41 cellular contexts compared by ENCODE assay signal in genomic region chr4:80631861-80632260, GRCh38.
"Had no signal": no experiment of that assay in that cellular context is flagged by ENCODE, and none has a peak within 500 bp of the region (broad histone marks: within the 10 kb centered on the region; RNA-seq: fewer than 3 reads in every experiment).

No MANE protein-coding gene starts in this region.

- H3K4me3 ChIP-seq: adrenal gland, ascending aorta, body of pancreas, breast epithelium, cardiac muscle cell had no signal

- H3K36me3 ChIP-seq: adrenal gland, ascending aorta, brain microvascular endothelial cell, breast epithelium, cardiac muscle cell had no signal

- H3K4me3 Mint-ChIP-seq: activated naive CD4-positive, alpha-beta T cell treated with anti-CD3 and anti-CD28 coated beads for 36 hours; activated naive CD4-positive, alpha-beta T cell treated with anti-CD3 and anti-CD28 coated beads, Interleukin-2, amount 10 ng/mL, durations not matched to agents 7 days and 5 days; activated naive CD4-positive, alpha-beta T cell treated with anti-CD3 and anti-CD28 coated beads, Interleukin-2, amount 50 U/mL, for 24 hours; activated naive CD8-positive, alpha-beta T cell; activated naive CD8-positive, alpha-beta T cell treated with anti-CD3 and anti-CD28 coated beads for 36 hours; activated naive CD8-positive, alpha-beta T cell treated with anti-CD3 and anti-CD28 coated beads, Interleukin-2, amount 10 ng/mL, durations not matched to agents 7 days and 5 days; activated naive CD8-positive, alpha-beta T cell treated with anti-CD3 and anti-CD28 coated beads, Interleukin-2, amount 50 U/mL, for 24 hours; activated T-cell treated with anti-CD3 and anti-CD28 coated beads, Interleukin-2, amount 50 U/mL, for 24 hours; activated T-cell treated with anti-CD3 and anti-CD28 coated beads, Interleukin-2, amount 50 U/mL, for 4 hours; activated T-cell treated with anti-CD3 and anti-CD28 coated beads, Interleukin-2, amount 50 U/mL, for 72 hours; activated T-helper 1 cell treated with anti-CD3 and anti-CD28 coated beads, Interleukin-12 subunit alpha, Interleukin-12 subunit beta, Interleukin-2, Interleukin-4 antibody, amounts not matched to agents 30 ng/mL and 10 ng/mL and 1 ng/mL, durations not matched to agents 14 hours and 24 hours and 36 hours; activated T-helper 17 cell treated with anti-CD3 and anti-CD28 coated beads, Interleukin-2, amount 50 U/mL, for 72 hours; brain; central memory CD8-positive, alpha-beta T cell had no signal

- H3K27ac ChIP-seq: adrenal gland, ascending aorta, body of pancreas, brain microvascular endothelial cell, breast epithelium, cardiac muscle cell had no signal

- H3K9me3 Mint-ChIP-seq: activated naive CD4-positive, alpha-beta T cell treated with anti-CD3 and anti-CD28 coated beads, Interleukin-2, amount 10 ng/mL, durations not matched to agents 7 days and 5 days; activated naive CD8-positive, alpha-beta T cell treated with anti-CD3 and anti-CD28 coated beads, Interleukin-2, amount 10 ng/mL, durations not matched to agents 7 days and 5 days; activated T-cell treated with anti-CD3 and anti-CD28 coated beads, Interleukin-2, amount 50 U/mL, for 24 hours; activated T-helper 1 cell treated with anti-CD3 and anti-CD28 coated beads, Interleukin-12 subunit alpha, Interleukin-12 subunit beta, Interleukin-2, Interleukin-4 antibody, amounts not matched to agents 30 ng/mL and 10 ng/mL and 1 ng/mL, durations not matched to agents 14 hours and 24 hours and 36 hours; activated T-helper 2 cell treated with anti-CD3 and anti-CD28 coated beads, Interferon-gamma antibody, Interleukin-2, Interleukin-4, amounts not matched to agents 10 μg/mL and 5 μg/mL and 100 μg/mL, durations not matched to agents 14 hours and 24 hours and 36 hours had no signal

- DNase-seq: activated effector memory CD4-positive, alpha-beta T cell treated with anti-CD3 and anti-CD28 coated beads, Interleukin-2, amount 50 U/mL, for 16 hours; activated effector memory CD4-positive, alpha-beta T cell treated with Interleukin-2 at 50 U/mL for 16 hours; activated gamma-delta T cell; activated gamma-delta T cell treated with Interleukin-2 at 50 U/mL for 16 hours; activated naive CD4-positive, alpha-beta T cell; activated naive CD4-positive, alpha-beta T cell treated with anti-CD3 and anti-CD28 coated beads for 36 hours; activated naive CD4-positive, alpha-beta T cell treated with anti-CD3 and anti-CD28 coated beads, Interleukin-2, amount 10 ng/mL, durations not matched to agents 7 days and 5 days; activated naive CD4-positive, alpha-beta T cell treated with anti-CD3 and anti-CD28 coated beads, Interleukin-2, amount 50 U/mL, for 16 hours; activated naive CD4-positive, alpha-beta T cell treated with Interleukin-2 at 50 U/mL for 16 hours; activated naive CD8-positive, alpha-beta T cell treated with anti-CD3 and anti-CD28 coated beads for 36 hours; activated naive CD8-positive, alpha-beta T cell treated with anti-CD3 and anti-CD28 coated beads, Interleukin-2, amount 10 ng/mL, durations not matched to agents 7 days and 5 days; activated naive CD8-positive, alpha-beta T cell treated with anti-CD3 and anti-CD28 coated beads, Interleukin-2, amount 50 U/mL, for 24 hours; activated T-cell treated with anti-CD3 and anti-CD28 coated beads for 4 hours; activated T-cell treated with anti-CD3 and anti-CD28 coated beads, Interleukin-2, amount 50 U/mL, for 1 hour; activated T-cell treated with anti-CD3 and anti-CD28 coated beads, Interleukin-2, amount 50 U/mL, for 24 hours; activated T-cell treated with anti-CD3 and anti-CD28 coated beads, Interleukin-2, amount 50 U/mL, for 4 hours; activated T-cell treated with anti-CD3 and anti-CD28 coated beads, Interleukin-2, amount 50 U/mL, for 48 hours; activated T-cell treated with anti-CD3 and anti-CD28 coated beads, Interleukin-2, amount 50 U/mL, for 72 hours; adrenal gland; amniotic stem cell; amygdala; anterior cingulate cortex; aorta; body of pancreas; brain microvascular endothelial cell; caudate nucleus; central memory CD4-positive, alpha-beta T cell; cerebellar nuclear complex had no signal

- H3K4me1 Mint-ChIP-seq: activated naive CD4-positive, alpha-beta T cell treated with anti-CD3 and anti-CD28 coated beads, Interleukin-2, amount 10 ng/mL, durations not matched to agents 7 days and 5 days; activated naive CD4-positive, alpha-beta T cell treated with anti-CD3 and anti-CD28 coated beads, Interleukin-2, amount 50 U/mL, for 24 hours; activated naive CD8-positive, alpha-beta T cell treated with anti-CD3 and anti-CD28 coated beads for 36 hours; activated naive CD8-positive, alpha-beta T cell treated with anti-CD3 and anti-CD28 coated beads, Interleukin-2, amount 10 ng/mL, durations not matched to agents 7 days and 5 days; activated naive CD8-positive, alpha-beta T cell treated with anti-CD3 and anti-CD28 coated beads, Interleukin-2, amount 50 U/mL, for 24 hours; activated T-helper 17 cell treated with anti-CD3 and anti-CD28 coated beads, Interleukin-2, amount 50 U/mL, for 72 hours; brain; central memory CD8-positive, alpha-beta T cell had no signal

- H3K27me3 ChIP-seq: adrenal gland, ascending aorta, body of pancreas, brain microvascular endothelial cell, breast epithelium, cardiac muscle cell had no signal

- H3K27ac Mint-ChIP-seq: activated naive CD4-positive, alpha-beta T cell treated with anti-CD3 and anti-CD28 coated beads for 36 hours; activated naive CD4-positive, alpha-beta T cell treated with anti-CD3 and anti-CD28 coated beads, Interleukin-2, amount 10 ng/mL, durations not matched to agents 7 days and 5 days; activated naive CD4-positive, alpha-beta T cell treated with anti-CD3 and anti-CD28 coated beads, Interleukin-2, amount 50 U/mL, for 24 hours; activated naive CD4-positive, alpha-beta T cell treated with anti-CD3 and anti-CD28 coated beads, Interleukin-2, amount 50 U/mL, for 72 hours; activated naive CD8-positive, alpha-beta T cell; activated naive CD8-positive, alpha-beta T cell treated with anti-CD3 and anti-CD28 coated beads for 36 hours; activated naive CD8-positive, alpha-beta T cell treated with anti-CD3 and anti-CD28 coated beads, Interleukin-2, amount 10 ng/mL, durations not matched to agents 7 days and 5 days; activated naive CD8-positive, alpha-beta T cell treated with anti-CD3 and anti-CD28 coated beads, Interleukin-2, amount 50 U/mL, for 24 hours; activated T-cell treated with anti-CD3 and anti-CD28 coated beads, Interleukin-2, amount 50 U/mL, for 24 hours; activated T-cell treated with anti-CD3 and anti-CD28 coated beads, Interleukin-2, amount 50 U/mL, for 72 hours; activated T-helper 1 cell treated with anti-CD3 and anti-CD28 coated beads, Interleukin-12 subunit alpha, Interleukin-12 subunit beta, Interleukin-2, Interleukin-4 antibody, amounts not matched to agents 30 ng/mL and 10 ng/mL and 1 ng/mL, durations not matched to agents 14 hours and 24 hours and 36 hours; activated T-helper 17 cell treated with anti-CD3 and anti-CD28 coated beads, Interleukin-2, amount 50 U/mL, for 72 hours; activated T-helper 2 cell treated with anti-CD3 and anti-CD28 coated beads, Interferon-gamma antibody, Interleukin-2, Interleukin-4, amounts not matched to agents 10 μg/mL and 5 μg/mL and 100 μg/mL, durations not matched to agents 14 hours and 24 hours and 36 hours; brain had no signal

- FAIRE-seq: astrocyte, bronchial epithelial cell had no signal

- H3K36me3 Mint-ChIP-seq: activated naive CD4-positive, alpha-beta T cell treated with anti-CD3 and anti-CD28 coated beads, Interleukin-2, amount 10 ng/mL, durations not matched to agents 7 days and 5 days; activated naive CD4-positive, alpha-beta T cell treated with anti-CD3 and anti-CD28 coated beads, Interleukin-2, amount 50 U/mL, for 24 hours; activated naive CD4-positive, alpha-beta T cell treated with anti-CD3 and anti-CD28 coated beads, Interleukin-2, amount 50 U/mL, for 72 hours; activated naive CD8-positive, alpha-beta T cell treated with anti-CD3 and anti-CD28 coated beads, Interleukin-2, amount 10 ng/mL, durations not matched to agents 7 days and 5 days; brain had no signal

- H3K27me3 Mint-ChIP-seq: activated naive CD4-positive, alpha-beta T cell treated with anti-CD3 and anti-CD28 coated beads, Interleukin-2, amount 10 ng/mL, durations not matched to agents 7 days and 5 days; activated naive CD4-positive, alpha-beta T cell treated with anti-CD3 and anti-CD28 coated beads, Interleukin-2, amount 50 U/mL, for 24 hours; activated naive CD8-positive, alpha-beta T cell; activated naive CD8-positive, alpha-beta T cell treated with anti-CD3 and anti-CD28 coated beads for 36 hours; activated naive CD8-positive, alpha-beta T cell treated with anti-CD3 and anti-CD28 coated beads, Interleukin-2, amount 10 ng/mL, durations not matched to agents 7 days and 5 days; activated naive CD8-positive, alpha-beta T cell treated with anti-CD3 and anti-CD28 coated beads, Interleukin-2, amount 50 U/mL, for 24 hours; activated T-cell treated with anti-CD3 and anti-CD28 coated beads, Interleukin-2, amount 50 U/mL, for 24 hours; activated T-helper 17 cell treated with anti-CD3 and anti-CD28 coated beads, Interleukin-2, amount 50 U/mL, for 72 hours; brain; central memory CD8-positive, alpha-beta T cell had no signal

- H3K4me1 ChIP-seq: adrenal gland, ascending aorta, body of pancreas, breast epithelium had no signal

- H3K9me3 ChIP-seq: ascending aorta, body of pancreas, breast epithelium had no signal
